16 cellular contexts compared by ENCODE assay signal in the genomic region with DNA sequence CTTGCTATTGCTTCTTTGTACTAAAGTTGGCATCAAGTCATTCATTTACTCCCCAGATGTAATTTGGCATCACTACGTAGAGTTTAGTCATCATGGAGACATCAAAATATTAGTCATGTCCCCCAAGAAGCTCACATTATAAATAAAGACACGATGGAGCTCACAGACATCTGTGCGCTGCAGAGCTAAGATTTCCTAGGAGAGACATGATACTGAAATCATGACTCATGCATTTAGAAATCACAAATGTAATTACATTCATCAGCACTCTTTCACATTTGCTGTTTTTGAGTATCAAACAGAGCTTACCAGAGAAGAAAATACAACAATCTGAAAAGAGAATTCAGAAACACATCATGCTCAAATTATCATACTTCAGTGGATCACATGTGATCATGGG.
A peak's percentile ranks its signal among the peaks of the same experiment; 100 is the strongest.
DNase-seq lines count a peak whose midpoint lies in the region; ATAC-seq, FAIRE-seq and TF ChIP-seq lines count a peak whose summit lies in the region.
"Had no signal": no experiment of that assay in that cellular context is flagged by ENCODE, and none has a peak within 500 bp of the region (broad histone marks: within the 10 kb centered on the region; RNA-seq: fewer than 3 reads in every experiment).

No MANE protein-coding gene starts in this region.

- peak; percentile 84 for FAIRE-seq in A549 (lab: Jason Lieb, UNC)

- ATAC-seq in A549: peak; percentile 74 to 81; a peak in 5 of 6 replicates
- no peak for ATAC-seq in GM18498 (IDR thresholded peaks at IDR 0.05; ENCODE audit: unreplicated experiment)
- ATAC-seq: naive thymus-derived CD8-positive, alpha-beta T cell had no signal

- peak overlapping the region; percentile 34 for H3K4me2 ChIP-seq in A549

- H3K36me3 ChIP-seq in brain microvascular endothelial cell (replicated peaks) (no peaks in the 10 kb centered on the region), adrenal gland (replicated peaks in 1 of 2) (no peaks in the 10 kb centered on the region)
- H3K36me3 ChIP-seq: sigmoid colon, tibial nerve had no signal

- TF ChIP-seq RAD21 in A549 (conservative IDR thresholded peaks at IDR 0.05 in 1 of 2, IDR thresholded peaks at IDR 0.05 in 1 of 2): 0 out of 5 replicates have a peak, but pooled peaks of 1 of the 2 experiments have one; percentile 25

- in situ Hi-C loops in brain microvascular endothelial cell (cut with HindIII; ENCODE audit: low pct_ligation_motif_present, low sequenced_read_pairs): no loop called here

- intact Hi-C loops in adrenal gland (cut with DNase I): no loop called here

- TF ChIP-seq EP300 in A549 (IDR thresholded peaks at IDR 0.05): 0 out of 5 replicates have a peak, but pooled peaks of 1 of the 2 experiments have one; percentile 13

- no peak overlapping the region for H3K4me3 ChIP-seq in A549
- no peak overlapping the region for H3K4me3 ChIP-seq in brain microvascular endothelial cell (ENCODE audit: low read depth, low read length)
- H3K4me3 ChIP-seq in adrenal gland: no peak overlapping the region
- H3K4me3 ChIP-seq: sigmoid colon, tibial nerve had no signal

- H3K27ac ChIP-seq in A549 (no peak overlapping the region), brain microvascular endothelial cell (peak overlapping the region; percentile 57), adrenal gland (no peak overlapping the region)
- H3K27ac ChIP-seq: HL-60, sigmoid colon, tibial nerve, VCaP had no signal

- POLR2A ChIA-PET in A549 (lab: Yijun Ruan, JAX): no interaction called here

- TF ChIP-seq CTCF in A549 (IDR thresholded peaks at IDR 0.05) (no peak), brain microvascular endothelial cell (IDR thresholded peaks at IDR 0.05; ENCODE audit: low read depth, low read length, missing control alignments) (no peak), adrenal gland (IDR thresholded peaks at IDR 0.05) (no peak)

- no peaks in the 10 kb centered on the region for H3K27me3 ChIP-seq in brain microvascular endothelial cell (replicated peaks)
- H3K27me3 ChIP-seq in adrenal gland: no peaks in the 10 kb centered on the region
- H3K27me3 ChIP-seq: sigmoid colon, tibial nerve had no signal

- TF ChIP-seq POLR2A in A549 (IDR thresholded peaks at IDR 0.05; ENCODE audit: low read length) (no peak), adrenal gland (IDR thresholded peaks at IDR 0.05) (no peak)

- H3K4me1 ChIP-seq in A549: peaks cover 5% of the 10 kb centered on the region; the same call in 1 of the 3 replicates
- H3K4me1 ChIP-seq in adrenal gland (replicated peaks in 1 of 2): no peaks in the 10 kb centered on the region
- H3K4me1 ChIP-seq: sigmoid colon had no signal

- no peaks in the 10 kb centered on the region for H3K9me3 ChIP-seq in A549
- H3K9me3 ChIP-seq in adrenal gland (replicated peaks in 1 of 3): no peaks in the 10 kb centered on the region
- H3K9me3 ChIP-seq: sigmoid colon, tibial nerve had no signal

- CTCF ChIA-PET in A549 (lab: Yijun Ruan, JAX): no interaction called here

- DNase-seq in A549 (ENCODE audit: low read depth in 1 of 2, low spot score in 1 of 2): peak; percentile 6 to 67
- DNase-seq in HCEC 1CT: peak; percentile 98
- DNase-seq in brain microvascular endothelial cell: peak; percentile 82
- DNase-seq in iris pigment epithelial cell (ENCODE audit: low read depth): peak; percentile 96
- no peak for DNase-seq in HuH-7 (ENCODE audit: low spot score)
- no peak for DNase-seq in NCI-H2081 treated with DMSO at 0.1 percent for 48 hours (lab: John Stamatoyannopoulos, UW)
- no peak for DNase-seq in adrenal gland
- DNase-seq: ACHN; naive thymus-derived CD8-positive, alpha-beta T cell; NCI-H510A treated with DMSO at 0.1 percent for 48 hours; SHP77 treated with DMSO at 0.1 percent for 48 hours; sigmoid colon had no signal

- WGBS in A549 (ENCODE audit: missing lambda C conversion rate): 7% methylated on average over 3 of the region's 3 CpGs
- WGBS in adrenal gland, 4 donors: 43 to 71% (median 63%) methylated on average over 3 of the region's 3 CpGs

TF ChIP-seq in A549, 52 proteins besides CTCF, POLR2A, EP300 and RAD21 (continues in another document):
- TF ChIP-seq BHLHE40 (IDR thresholded peaks at IDR 0.05; ENCODE audit: low read depth, low read length) (no peak), ZFP36 (IDR thresholded peaks at IDR 0.05; ENCODE audit: borderline replicate concordance, partially characterized antibody) (no peak), JUN (IDR thresholded peaks at IDR 0.05) (no peak; a peak in 1 of 5 replicates), ZC3H11A (IDR thresholded peaks at IDR 0.05) (no peak), NFE2L2 (conservative IDR thresholded peaks at IDR 0.05; ENCODE audit: low read length) (no peak; the same call in 1 of the 2 replicates), HMGXB4 (CRISPR knock-in tag; IDR thresholded peaks at IDR 0.05; ENCODE audit: borderline replicate concordance) (no peak), CHD4 (IDR thresholded peaks at IDR 0.05; ENCODE audit: borderline replicate concordance) (no peak), CBX8 (IDR thresholded peaks at IDR 0.05) (no peak), MAFK (IDR thresholded peaks at IDR 0.05; ENCODE audit: partially characterized antibody) (peak; percentile 82), NPAS2 (CRISPR knock-in tag; IDR thresholded peaks at IDR 0.05; ENCODE audit: borderline replicate concordance) (no peak), ELK1 (IDR thresholded peaks at IDR 0.05; ENCODE audit: low read depth, low read length) (no peak), EHF (CRISPR knock-in tag; IDR thresholded peaks at IDR 0.05) (no peak), SMC3 (IDR thresholded peaks at IDR 0.05) (peak; percentile 14; the same call in 1 of the 3 replicates), CEBPB (IDR thresholded peaks at IDR 0.05) (peak; percentile 13 to 29; a peak in 1 of 4 replicates), FOXS1 (CRISPR knock-in tag; IDR thresholded peaks at IDR 0.05) (no peak), ESRRA (IDR thresholded peaks at IDR 0.05; ENCODE audit: borderline replicate concordance, low read length) (no peak)
- TF ChIP-seq, protein P1, sequence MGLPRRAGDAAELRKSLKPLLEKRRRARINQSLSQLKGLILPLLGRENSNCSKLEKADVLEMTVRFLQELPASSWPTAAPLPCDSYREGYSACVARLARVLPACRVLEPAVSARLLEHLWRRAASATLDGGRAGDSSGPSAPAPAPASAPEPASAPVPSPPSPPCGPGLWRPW (IDR thresholded peaks at IDR 0.05): no peak
- TF ChIP-seq, protein P2, sequence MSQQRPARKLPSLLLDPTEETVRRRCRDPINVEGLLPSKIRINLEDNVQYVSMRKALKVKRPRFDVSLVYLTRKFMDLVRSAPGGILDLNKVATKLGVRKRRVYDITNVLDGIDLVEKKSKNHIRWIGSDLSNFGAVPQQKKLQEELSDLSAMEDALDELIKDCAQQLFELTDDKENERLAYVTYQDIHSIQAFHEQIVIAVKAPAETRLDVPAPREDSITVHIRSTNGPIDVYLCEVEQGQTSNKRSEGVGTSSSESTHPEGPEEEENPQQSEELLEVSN (IDR thresholded peaks at IDR 0.05; ENCODE audit: borderline replicate concordance, low read depth): no peak
- TF ChIP-seq, protein P3, sequence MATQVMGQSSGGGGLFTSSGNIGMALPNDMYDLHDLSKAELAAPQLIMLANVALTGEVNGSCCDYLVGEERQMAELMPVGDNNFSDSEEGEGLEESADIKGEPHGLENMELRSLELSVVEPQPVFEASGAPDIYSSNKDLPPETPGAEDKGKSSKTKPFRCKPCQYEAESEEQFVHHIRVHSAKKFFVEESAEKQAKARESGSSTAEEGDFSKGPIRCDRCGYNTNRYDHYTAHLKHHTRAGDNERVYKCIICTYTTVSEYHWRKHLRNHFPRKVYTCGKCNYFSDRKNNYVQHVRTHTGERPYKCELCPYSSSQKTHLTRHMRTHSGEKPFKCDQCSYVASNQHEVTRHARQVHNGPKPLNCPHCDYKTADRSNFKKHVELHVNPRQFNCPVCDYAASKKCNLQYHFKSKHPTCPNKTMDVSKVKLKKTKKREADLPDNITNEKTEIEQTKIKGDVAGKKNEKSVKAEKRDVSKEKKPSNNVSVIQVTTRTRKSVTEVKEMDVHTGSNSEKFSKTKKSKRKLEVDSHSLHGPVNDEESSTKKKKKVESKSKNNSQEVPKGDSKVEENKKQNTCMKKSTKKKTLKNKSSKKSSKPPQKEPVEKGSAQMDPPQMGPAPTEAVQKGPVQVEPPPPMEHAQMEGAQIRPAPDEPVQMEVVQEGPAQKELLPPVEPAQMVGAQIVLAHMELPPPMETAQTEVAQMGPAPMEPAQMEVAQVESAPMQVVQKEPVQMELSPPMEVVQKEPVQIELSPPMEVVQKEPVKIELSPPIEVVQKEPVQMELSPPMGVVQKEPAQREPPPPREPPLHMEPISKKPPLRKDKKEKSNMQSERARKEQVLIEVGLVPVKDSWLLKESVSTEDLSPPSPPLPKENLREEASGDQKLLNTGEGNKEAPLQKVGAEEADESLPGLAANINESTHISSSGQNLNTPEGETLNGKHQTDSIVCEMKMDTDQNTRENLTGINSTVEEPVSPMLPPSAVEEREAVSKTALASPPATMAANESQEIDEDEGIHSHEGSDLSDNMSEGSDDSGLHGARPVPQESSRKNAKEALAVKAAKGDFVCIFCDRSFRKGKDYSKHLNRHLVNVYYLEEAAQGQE (IDR thresholded peaks at IDR 0.05): no peak

Comparison
In these comparisons a context has a peak if more than half of its experiments do, and no peak if none do; other contexts are left out.
1. DNase-seq: peak in A549 (2 of 2), HCEC 1CT (single experiment), brain microvascular endothelial cell (single experiment) and iris pigment epithelial cell (single experiment); none in HuH-7 (single experiment), NCI-H2081 treated with DMSO at 0.1 percent for 48 hours (single experiment) and adrenal gland (0 of 7).